ENCODE assay signal across 17 cellular contexts in genomic region chr22:23899042-23899745, GRCh38.
"Had no signal": no experiment of that assay in that cellular context is flagged by ENCODE, and none has a peak within 500 bp of the region (broad histone marks: within the 10 kb centered on the region; RNA-seq: fewer than 3 reads in every experiment).

No MANE protein-coding gene starts in this region.

- DNase-seq: activated CD4-positive, alpha-beta memory T cell treated with anti-CD3 and anti-CD28 coated beads, Interleukin-2, amount 10 ng/mL, durations not matched to agents 7 days and 5 days; activated CD4-positive, alpha-beta T cell treated with anti-CD3 and anti-CD28 coated beads for 36 hours; activated effector memory CD4-positive, alpha-beta T cell treated with Interleukin-2 at 50 U/mL for 16 hours; effector CD4-positive, alpha-beta T cell; gastrocnemius medialis; heart right ventricle; islet precursor cell; left ventricle myocardium inferior; mesenchymal stem cell; right cardiac atrium; T1000; trophoblast cell had no signal

- H3K27me3 ChIP-seq: breast epithelium, gastrocnemius medialis, heart right ventricle, SJSA1 had no signal

- H3K9me3 Mint-ChIP-seq: activated CD4-positive, alpha-beta memory T cell treated with anti-CD3 and anti-CD28 coated beads, Interleukin-2, amount 10 ng/mL, durations not matched to agents 7 days and 5 days had no signal

- H3K27ac ChIP-seq: gastrocnemius medialis, left ventricle myocardium inferior, SJSA1 had no signal

- H3K36me3 ChIP-seq: breast epithelium had no signal

- H3K27me3 Mint-ChIP-seq: activated CD4-positive, alpha-beta memory T cell treated with anti-CD3 and anti-CD28 coated beads, Interleukin-2, amount 10 ng/mL, durations not matched to agents 7 days and 5 days; activated CD4-positive, alpha-beta T cell treated with anti-CD3 and anti-CD28 coated beads for 36 hours; progenitor cell of endocrine pancreas; stimulated activated memory B cell treated with anti-CD40 and anti-IgM and Interleukin-4, amounts not matched to agents 10 μg/mL and 1 μg/mL and 100 μg/mL, for 72 hours had no signal

- H3K4me3 ChIP-seq: breast epithelium, gastrocnemius medialis, heart right ventricle, left ventricle myocardium inferior, SJSA1 had no signal

- H3K4me3 Mint-ChIP-seq: activated CD4-positive, alpha-beta memory T cell treated with anti-CD3 and anti-CD28 coated beads, Interleukin-2, amount 10 ng/mL, durations not matched to agents 7 days and 5 days; activated CD4-positive, alpha-beta T cell treated with anti-CD3 and anti-CD28 coated beads for 36 hours; stimulated activated memory B cell treated with anti-CD40 and anti-IgM and Interleukin-4, amounts not matched to agents 10 μg/mL and 1 μg/mL and 100 μg/mL, for 72 hours had no signal

- H3K4me1 ChIP-seq: breast epithelium had no signal

- H3K9me3 ChIP-seq: breast epithelium, gastrocnemius medialis, heart right ventricle, left ventricle myocardium inferior, SJSA1 had no signal

- ATAC-seq: activated CD4-positive, alpha-beta T cell treated with anti-CD3 and anti-CD28 coated beads for 36 hours; activated naive CD4-positive, alpha-beta T cell treated with anti-CD3 and anti-CD28 coated beads, Interleukin-2, amount 50 U/mL, for 72 hours; gastrocnemius medialis; heart right ventricle; right cardiac atrium; stimulated activated memory B cell treated with anti-CD40 and anti-IgM and Interleukin-4, amounts not matched to agents 10 μg/mL and 1 μg/mL and 100 μg/mL, for 72 hours had no signal

- H3K27ac Mint-ChIP-seq: activated CD4-positive, alpha-beta memory T cell treated with anti-CD3 and anti-CD28 coated beads, Interleukin-2, amount 10 ng/mL, durations not matched to agents 7 days and 5 days; activated CD4-positive, alpha-beta T cell treated with anti-CD3 and anti-CD28 coated beads for 36 hours; activated naive CD4-positive, alpha-beta T cell treated with anti-CD3 and anti-CD28 coated beads, Interleukin-2, amount 50 U/mL, for 72 hours; progenitor cell of endocrine pancreas; stimulated activated memory B cell treated with anti-CD40 and anti-IgM and Interleukin-4, amounts not matched to agents 10 μg/mL and 1 μg/mL and 100 μg/mL, for 72 hours had no signal
